Comparison of ENCODE assay signal across 9 cellular contexts in the genomic region with DNA sequence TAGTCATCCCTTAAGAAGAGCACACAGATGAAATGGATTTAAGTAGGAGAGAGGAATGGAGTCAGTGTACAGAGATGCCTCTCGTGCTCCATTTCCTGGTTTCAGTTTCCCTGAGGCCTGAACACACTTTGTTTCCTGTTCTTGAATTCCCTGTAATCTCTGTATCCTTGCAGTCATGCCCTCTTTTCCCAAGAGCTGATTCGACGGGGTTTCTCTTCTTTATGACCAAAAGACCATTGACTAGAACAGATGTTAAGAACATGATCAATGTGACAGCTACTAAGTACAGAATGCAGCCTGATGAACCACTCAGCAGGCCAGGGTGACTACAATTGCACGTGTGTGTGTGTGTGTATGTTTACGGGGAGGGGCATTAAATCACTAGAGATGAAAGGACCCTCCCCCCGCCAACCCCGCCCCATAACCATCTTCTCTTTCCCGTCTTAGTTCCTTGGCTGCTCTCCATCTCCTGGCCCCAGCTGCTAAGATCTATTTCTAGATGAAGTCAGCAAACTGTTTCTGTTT. TPM values are rescaled to one million over a fixed set of nuclear protein-coding genes. Genes with fewer than 3 reads are reported as not detected.
A peak's percentile ranks its signal among the peaks of the same experiment; 100 is the strongest.
DNase-seq lines count a peak whose midpoint lies in the region; ATAC-seq and TF ChIP-seq lines count a peak whose summit lies in the region.
"Had no signal": no experiment of that assay in that cellular context is flagged by ENCODE, and none has a peak within 500 bp of the region (broad histone marks: within the 10 kb centered on the region; RNA-seq: fewer than 3 reads in every experiment).

No MANE protein-coding gene starts in this region.

- no peak overlapping the region for H3K27ac Mint-ChIP-seq in effector memory CD8-positive, alpha-beta T cell

- peaks cover 0 to 13% (median 5%) of the 10 kb centered on the region in 12 donors for H3K4me1 ChIP-seq in heart left ventricle

- H3K4me3 ChIP-seq in SK-N-MC (peak overlapping the region; percentile 73), heart left ventricle (no peak overlapping the region), skeletal muscle cell (ENCODE audit: low read depth, low read length) (no peak overlapping the region)

- WGBS in heart left ventricle, 4 donors, result 22 to 36% (median 27%) methylated on average over 7 to 8 of the region's 8 CpGs

- H3K27ac ChIP-seq in SK-N-MC, result peak overlapping the region; percentile 88
- H3K27ac ChIP-seq in heart left ventricle, result peak overlapping the region in 4 of 12 donors; percentile 1 to 23 (median 12)

- H3K9ac ChIP-seq in SK-N-MC (ENCODE audit: insufficient read length), result no peak overlapping the region

- H3K36me3 ChIP-seq in SK-N-MC (ENCODE audit: insufficient read depth, low read length), result no peaks in the 10 kb centered on the region
- H3K36me3 ChIP-seq in heart left ventricle, result no peaks in the 10 kb centered on the region

- peak in 2 of 4 donors; percentile 26 to 50 for ATAC-seq in heart left ventricle
- ATAC-seq in HG03432 (IDR thresholded peaks at IDR 0.05; ENCODE audit: unreplicated experiment), result no peak
- no peak for ATAC-seq in effector memory CD8-positive, alpha-beta T cell (replicated peaks)

- H3K9me3 Mint-ChIP-seq in effector memory CD8-positive, alpha-beta T cell, result no peaks in the 10 kb centered on the region

- no peaks in the 10 kb centered on the region for H3K4me1 Mint-ChIP-seq in effector memory CD8-positive, alpha-beta T cell (ENCODE audit: low read depth in 2 of 2)

- no peak overlapping the region for H3K4me3 Mint-ChIP-seq in effector memory CD8-positive, alpha-beta T cell

- no peaks in the 10 kb centered on the region for H3K36me3 Mint-ChIP-seq in effector memory CD8-positive, alpha-beta T cell (ENCODE audit: insufficient read depth)

- DNase-seq in HCEC 1CT, result peak; percentile 48
- DNase-seq in SK-N-MC (ENCODE audit: low read depth, low spot score), result peak; percentile 47
- DNase-seq in heart left ventricle, result peak in 4 of 5 donors; percentile 32 to 41 (median 38)
- peak; percentile 7 for DNase-seq in skeletal muscle cell (ENCODE audit: low read depth)
- DNase-seq in NCI-H2081 (lab: John Stamatoyannopoulos, UW), result no peak
- no peak for DNase-seq in effector memory CD8-positive, alpha-beta T cell
- DNase-seq: NCI-H526 treated with DMSO at 0.1 percent for 48 hours had no signal

- H3K27me3 ChIP-seq in heart left ventricle, result no peaks in the 10 kb centered on the region

- TF ChIP-seq CTCF in heart left ventricle (IDR thresholded peaks at IDR 0.05), result no peak

- H3K27me3 Mint-ChIP-seq in effector memory CD8-positive, alpha-beta T cell, result peaks cover 38 to 64% of the 10 kb centered on the region in 2 donors

- intact Hi-C loops in heart left ventricle (cut with DNase I), result no loop called here

- no peaks in the 10 kb centered on the region for H3K9me3 ChIP-seq in SK-N-MC (ENCODE audit: low read depth, low read length)
- no peaks in the 10 kb centered on the region for H3K9me3 ChIP-seq in heart left ventricle

- TF ChIP-seq POLR2A in heart left ventricle (IDR thresholded peaks at IDR 0.05), result no peak

RNA-seq across cellular contexts. Expression of a gene that starts 26.2 kb away (rescaled TPM):
- total RNA-seq in heart left ventricle, result not detected
- not detected for polyA plus RNA-seq in heart left ventricle
- total RNA-seq: liver had no signal
- polyA plus RNA-seq: liver had no signal

RNA-seq across cellular contexts. Expression of a gene that starts 37.4 kb away (rescaled TPM):
- under 1 TPM in 2 of 9 donors, not detected in 7; 0.08 to 0.31 TPM for total RNA-seq in heart left ventricle
- polyA plus RNA-seq in heart left ventricle, result not detected
- total RNA-seq: liver had no signal
- polyA plus RNA-seq: liver had no signal

RNA-seq across cellular contexts. Expression of a gene that starts 57.0 kb away (rescaled TPM):
- not detected for total RNA-seq in heart left ventricle
- polyA plus RNA-seq in heart left ventricle, result not detected
- total RNA-seq: liver had no signal
- polyA plus RNA-seq: liver had no signal

Comparison
In these comparisons a context has a peak if more than half of its experiments do, and no peak if none do; other contexts are left out.
1. DNase-seq: peak in HCEC 1CT (single experiment), SK-N-MC (single experiment), heart left ventricle (4 of 5) and skeletal muscle cell (single experiment); none in NCI-H2081 (0 of 2) and effector memory CD8-positive, alpha-beta T cell (0 of 3).